ENCODE assay signal across 9 cellular contexts in the genomic region with DNA sequence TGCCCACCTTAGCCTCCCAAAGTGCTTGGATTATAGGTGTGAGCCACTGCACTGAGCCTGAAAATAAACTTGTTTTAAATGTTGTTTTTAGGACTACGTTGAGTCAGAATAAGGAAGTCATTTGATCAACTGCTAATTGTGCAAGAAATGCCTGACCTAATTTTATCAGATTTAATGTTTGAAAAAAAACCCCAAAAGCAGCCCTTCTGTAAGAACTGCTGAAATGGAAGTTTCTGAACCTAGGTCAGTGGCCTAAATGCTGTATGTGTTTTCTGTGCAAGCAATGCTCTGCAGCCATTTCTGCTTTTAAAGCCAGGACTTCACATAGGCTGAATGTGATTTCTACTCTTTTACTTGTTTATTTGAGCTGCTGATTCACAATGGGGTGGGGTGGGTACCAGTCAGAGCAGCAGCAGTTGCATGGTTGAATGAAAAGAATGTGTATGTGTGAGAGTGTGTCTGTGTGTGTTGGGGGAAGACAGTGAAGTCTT. TPM values are rescaled to one million over a fixed set of nuclear protein-coding genes. Genes with fewer than 3 reads are reported as not detected.
DNase-seq lines count a peak whose midpoint lies in the region; TF ChIP-seq lines count a peak whose summit lies in the region.
"Had no signal": no experiment of that assay in that cellular context is flagged by ENCODE, and none has a peak within 500 bp of the region (broad histone marks: within the 10 kb centered on the region; RNA-seq: fewer than 3 reads in every experiment).

No MANE protein-coding gene starts in this region.

- DNase-seq in HT-29 (ENCODE audit: low spot score) (peak; percentile 36), hepatocyte (ENCODE audit: low spot score) (peak; percentile 46), NCI-H1417 (lab: John Stamatoyannopoulos, UW) (no peak)
- no peak for DNase-seq in activated CD4-positive, alpha-beta memory T cell treated with anti-CD3 and anti-CD28 coated beads for 36 hours
- no peak for DNase-seq in stimulated activated CD4-positive, alpha-beta T cell treated with anti-CD3 and anti-CD28 coated beads, Interleukin-2, amount 100 ng/mL, for 24 hours
- no peak for DNase-seq in activated CD4-positive, CD25-positive, alpha-beta regulatory T cell treated with anti-CD3 and anti-CD28 coated beads, Interleukin-2, amount 50 U/mL, for 72 hours
- DNase-seq in activated naive CD4-positive, alpha-beta T cell treated with Interleukin-2 at 50 U/mL for 16 hours, result no peak
- DNase-seq: NCI-H1105 had no signal

- H3K4me1 ChIP-seq in hepatocyte (ENCODE audit: insufficient read depth), result peaks cover 34% of the 10 kb centered on the region
- H3K4me1 ChIP-seq in subcutaneous abdominal adipose tissue (ENCODE audit: control insufficient read depth in 5 of 5, insufficient read depth in 5 of 5, low read length in 5 of 5), result peaks cover 9 to 57% (median 55%) of the 10 kb centered on the region in 5 donors

- no peaks in the 10 kb centered on the region for H4K20me1 ChIP-seq in hepatocyte (ENCODE audit: insufficient read depth, poor library complexity, severe bottlenecking)

- H3K27ac ChIP-seq in hepatocyte (peak overlapping the region; percentile 80), subcutaneous abdominal adipose tissue (ENCODE audit: low read depth, low read length) (peak overlapping the region; percentile 90)

- intact Hi-C loops in activated CD4-positive, alpha-beta memory T cell treated with anti-CD3 and anti-CD28 coated beads for 36 hours (cut with micrococcal nuclease), result no loop called here

- H3K9me2 ChIP-seq in hepatocyte (replicated peaks; ENCODE audit: insufficient read depth), result no peaks in the 10 kb centered on the region

- peak overlapping the region; percentile 71 for H3K27ac Mint-ChIP-seq in activated CD4-positive, alpha-beta memory T cell treated with anti-CD3 and anti-CD28 coated beads for 36 hours

- H3K4me3 ChIP-seq in hepatocyte, result no peak overlapping the region
- H3K4me3 ChIP-seq in subcutaneous abdominal adipose tissue (ENCODE audit: low read depth in 1 of 5, low read length in 5 of 5), result no peak overlapping the region

- POLR2A ChIA-PET in activated CD4-positive, alpha-beta memory T cell treated with anti-CD3 and anti-CD28 coated beads for 36 hours (lab: Charles Lee), result interaction anchor here (1.2 to 2.0 kb wide), 2 partner anchors 12 to 58 kb away, joined by 4 to 7 read pairs; a partner anchor contains a TSS

- H3K36me3 ChIP-seq in hepatocyte (replicated peaks; ENCODE audit: insufficient read depth, low read depth), result no peaks in the 10 kb centered on the region
- peaks cover 0 to 11% (median 9%) of the 10 kb centered on the region in 5 donors for H3K36me3 ChIP-seq in subcutaneous abdominal adipose tissue (ENCODE audit: control insufficient read depth in 5 of 5, insufficient read depth in 5 of 5, low read length in 5 of 5)

- peak overlapping the region; percentile 31 for H3K4me2 ChIP-seq in hepatocyte

- H3K9me3 Mint-ChIP-seq in activated CD4-positive, alpha-beta memory T cell treated with anti-CD3 and anti-CD28 coated beads for 36 hours, result no peaks in the 10 kb centered on the region

- H3K4me1 Mint-ChIP-seq in activated CD4-positive, alpha-beta memory T cell treated with anti-CD3 and anti-CD28 coated beads for 36 hours (ENCODE audit: low read depth), result peaks cover 20% of the 10 kb centered on the region

- no peak for TF ChIP-seq CTCF in hepatocyte (IDR thresholded peaks at IDR 0.05; ENCODE audit: poor library complexity)

- H3K27me3 Mint-ChIP-seq in activated CD4-positive, alpha-beta memory T cell treated with anti-CD3 and anti-CD28 coated beads for 36 hours, result no peaks in the 10 kb centered on the region

- H3K9me3 ChIP-seq in hepatocyte (ENCODE audit: low read depth), result no peaks in the 10 kb centered on the region
- no peaks in the 10 kb centered on the region for H3K9me3 ChIP-seq in subcutaneous abdominal adipose tissue (ENCODE audit: control insufficient read depth in 5 of 5, low read length in 5 of 5)

- H2AFZ ChIP-seq in hepatocyte, result no peak overlapping the region

- H3K4me3 Mint-ChIP-seq in activated CD4-positive, alpha-beta memory T cell treated with anti-CD3 and anti-CD28 coated beads for 36 hours, result no peak overlapping the region

- peaks cover 12% of the 10 kb centered on the region for H3K36me3 Mint-ChIP-seq in activated CD4-positive, alpha-beta memory T cell treated with anti-CD3 and anti-CD28 coated beads for 36 hours

- CTCF ChIA-PET in activated CD4-positive, alpha-beta memory T cell treated with anti-CD3 and anti-CD28 coated beads for 36 hours (lab: Charles Lee), result interaction anchor here (0.8 to 1.6 kb wide), 3 partner anchors 11 to 98 kb away, joined by 3 to 13 read pairs (median 3); a partner anchor contains a TSS

- 35% methylated on average over 1 of the region's 1 CpG for WGBS in hepatocyte (ENCODE audit: low lambda C conversion rate, missing lambda C conversion rate)

- H3K27me3 ChIP-seq in hepatocyte, result no peaks in the 10 kb centered on the region
- no peaks in the 10 kb centered on the region for H3K27me3 ChIP-seq in subcutaneous abdominal adipose tissue (ENCODE audit: control insufficient read depth in 5 of 5, insufficient read depth in 4 of 5, low read length in 5 of 5)

- H3K9ac ChIP-seq in subcutaneous abdominal adipose tissue (ENCODE audit: low read length in 5 of 5), result peak overlapping the region in 1 of 5 donors; percentile 44

- H3K79me2 ChIP-seq in hepatocyte, result peaks cover 12% of the 10 kb centered on the region

RNA-seq across cellular contexts. Expression of a gene that starts 6.6 kb away (rescaled TPM):
- 500 and 516 TPM in 2 replicates for total RNA-seq in HT-29 (2014; rRNA removed; shearing (Covaris generic))
- total RNA-seq in activated CD4-positive, alpha-beta memory T cell treated with anti-CD3 and anti-CD28 coated beads for 36 hours, result 100 to 1,000 TPM; 176 to 177 TPM
- total RNA-seq in hepatocyte, result 186 and 205 TPM in 2 replicates
- polyA plus RNA-seq in hepatocyte, result 437 and 440 TPM in 2 replicates

RNA-seq across cellular contexts. Expression of a gene that starts 11.7 kb away (rescaled TPM):
- total RNA-seq in HT-29 (2014; rRNA removed; shearing (Covaris generic)), result 8.0 and 14.7 TPM in 2 replicates
- total RNA-seq in activated CD4-positive, alpha-beta memory T cell treated with anti-CD3 and anti-CD28 coated beads for 36 hours, result 10 to 100 TPM; 79.4 to 79.7 TPM
- total RNA-seq in hepatocyte, result 14.4 and 20.1 TPM in 2 replicates
- polyA plus RNA-seq in hepatocyte, result 23.9 and 26.5 TPM in 2 replicates

Comparison
In these comparisons a context has a peak if more than half of its experiments do, and no peak if none do; other contexts are left out.
1. DNase-seq: peak in HT-29 (single experiment) and hepatocyte (single experiment); none in activated CD4-positive, alpha-beta memory T cell treated with anti-CD3 and anti-CD28 coated beads for 36 hours (single experiment), stimulated activated CD4-positive, alpha-beta T cell treated with anti-CD3 and anti-CD28 coated beads, Interleukin-2, amount 100 ng/mL, for 24 hours (0 of 2), activated CD4-positive, CD25-positive, alpha-beta regulatory T cell treated with anti-CD3 and anti-CD28 coated beads, Interleukin-2, amount 50 U/mL, for 72 hours (single experiment), NCI-H1417 (0 of 3) and activated naive CD4-positive, alpha-beta T cell treated with Interleukin-2 at 50 U/mL for 16 hours (single experiment).